8 cellular contexts compared by ENCODE assay signal in genomic region chr12:104720346-104721064, GRCh38.
DNase-seq lines count a peak whose midpoint lies in the region; ATAC-seq and TF ChIP-seq lines count a peak whose summit lies in the region.

No MANE protein-coding gene starts in this region.

- peak overlapping the region; percentile 75 for H3K27ac ChIP-seq in HL-60 (replicated peaks)

- intact Hi-C loops in left cardiac atrium (cut with DNase I): no loop called here

- DNase-seq in Ammon's horn (ENCODE audit: low spot score): peak; percentile 44
- DNase-seq in HL-60 (ENCODE audit: low read depth in 1 of 2, low spot score in 1 of 2): peak in 1 of 2 experiments; percentile 65
- peak; percentile 67 to 70 for DNase-seq in activated T-cell treated with anti-CD3 and anti-CD28 coated beads, Interleukin-2, amount 50 U/mL, for 72 hours
- no peak for DNase-seq in left cardiac atrium
- DNase-seq in stimulated activated CD4-positive, alpha-beta T cell treated with anti-CD3 and anti-CD28 coated beads, Interleukin-2, amount 100 ng/mL, for 4 hours (ENCODE audit: low read depth): peak; percentile 28
- DNase-seq in iPS-NIHi7 (ENCODE audit: extremely low spot score): no peak
- DNase-seq in putamen (ENCODE audit: low spot score): no peak
- no peak for DNase-seq in inferior parietal cortex (ENCODE audit: extremely low spot score)

- H3K4me1 Mint-ChIP-seq in activated T-cell treated with anti-CD3 and anti-CD28 coated beads, Interleukin-2, amount 50 U/mL, for 72 hours (ENCODE audit: low read depth): peaks cover 59% of the 10 kb centered on the region

- H3K4me3 Mint-ChIP-seq in activated T-cell treated with anti-CD3 and anti-CD28 coated beads, Interleukin-2, amount 50 U/mL, for 72 hours: peak overlapping the region; percentile 82 to 97

- peak overlapping the region; percentile 12; the same call in 1 of the 2 replicates for H3K4me3 ChIP-seq in HL-60 (replicated peaks; ENCODE audit: insufficient read depth, low read length)

- ATAC-seq in activated T-cell treated with anti-CD3 and anti-CD28 coated beads, Interleukin-2, amount 50 U/mL, for 72 hours (replicated peaks in 1 of 2): peak; percentile 76 to 86
- peak; percentile 13 to 36 for ATAC-seq in left cardiac atrium

- H3K27ac Mint-ChIP-seq in activated T-cell treated with anti-CD3 and anti-CD28 coated beads, Interleukin-2, amount 50 U/mL, for 72 hours: peak overlapping the region; percentile 99

- no peak for TF ChIP-seq CTCF in HL-60 (IDR thresholded peaks at IDR 0.05; ENCODE audit: insufficient read depth, low read length)

- no peaks in the 10 kb centered on the region for H3K9me3 Mint-ChIP-seq in activated T-cell treated with anti-CD3 and anti-CD28 coated beads, Interleukin-2, amount 50 U/mL, for 72 hours

- H3K27me3 Mint-ChIP-seq in activated T-cell treated with anti-CD3 and anti-CD28 coated beads, Interleukin-2, amount 50 U/mL, for 72 hours (ENCODE audit: low read depth): no peaks in the 10 kb centered on the region

- no peaks in the 10 kb centered on the region for H3K27me3 ChIP-seq in HL-60 (ENCODE audit: insufficient read depth, poor library complexity, severe bottlenecking)

- H3K36me3 Mint-ChIP-seq in activated T-cell treated with anti-CD3 and anti-CD28 coated beads, Interleukin-2, amount 50 U/mL, for 72 hours (ENCODE audit: insufficient read depth in 2 of 2): peaks cover 0 to 4% of the 10 kb centered on the region in 2 donors

Comparison
In these comparisons a context has a peak if more than half of its experiments do, and no peak if none do; other contexts are left out.
1. DNase-seq: peak in Ammon's horn (single experiment), activated T-cell treated with anti-CD3 and anti-CD28 coated beads, Interleukin-2, amount 50 U/mL, for 72 hours (2 of 2) and stimulated activated CD4-positive, alpha-beta T cell treated with anti-CD3 and anti-CD28 coated beads, Interleukin-2, amount 100 ng/mL, for 4 hours (single experiment); none in left cardiac atrium (single experiment), iPS-NIHi7 (single experiment), putamen (single experiment) and inferior parietal cortex (single experiment).